ENCODE assay signal across 1 cellular context in the genomic region with DNA sequence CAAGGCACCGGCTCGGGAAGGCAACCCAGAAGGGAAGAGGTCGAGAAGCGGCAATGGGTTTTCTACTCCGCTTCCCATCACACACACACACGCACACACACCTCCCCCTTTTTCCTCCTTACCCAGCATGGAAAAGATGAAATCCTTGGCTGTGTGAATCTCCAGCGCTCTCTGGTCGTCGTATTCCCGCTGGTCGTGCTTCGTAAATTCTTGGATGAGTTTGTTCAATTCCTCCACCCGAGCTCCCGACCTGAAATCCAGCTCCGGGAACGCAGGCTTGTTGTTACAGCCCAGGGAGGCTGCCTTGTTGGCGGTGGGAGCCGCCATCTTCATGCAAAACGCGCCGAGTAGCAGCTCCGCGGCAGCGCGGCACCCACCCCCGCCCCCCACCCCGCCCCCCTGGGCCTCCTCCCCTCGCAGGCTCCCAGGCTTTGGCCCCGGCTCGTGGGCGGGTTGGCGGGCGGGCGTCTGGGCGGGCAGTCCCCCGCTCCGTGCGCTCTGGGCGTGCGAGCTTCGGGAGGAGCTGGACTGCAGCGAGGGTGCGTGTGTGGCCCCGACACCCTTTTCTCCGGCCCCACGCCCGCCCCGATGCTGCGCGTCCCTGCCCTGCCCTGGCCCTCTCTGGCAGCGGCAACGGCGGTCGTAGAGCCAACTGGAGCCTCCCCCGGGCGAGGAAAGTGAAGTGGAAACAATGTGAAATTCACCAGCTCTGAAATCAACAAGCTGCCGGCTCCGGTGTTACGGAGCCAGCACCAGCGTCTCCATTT.
TF ChIP-seq lines count a peak whose summit lies in the region.

TSS of gene MB21D2 (minus strand) at position 349 of the 767 bp plus-strand sequence. CDS start at position 333, 16 bp downstream.

TF ChIP-seq in HEK293, 187 proteins besides CTCF, POLR2A, EP300 and RAD21 (continued from another document and continues in another):
- TF ChIP-seq ZNF558 (tag by site-specific recombination; IDR thresholded peaks at IDR 0.05) (no peak), ZNF785 (tag by site-specific recombination; IDR thresholded peaks at IDR 0.05) (no peak), ZBTB8A (tag by site-specific recombination; IDR thresholded peaks at IDR 0.05) (peak; percentile 91), SCRT2 (tag by site-specific recombination; IDR thresholded peaks at IDR 0.05) (peak; percentile 95), ZNF561 (tag by site-specific recombination; IDR thresholded peaks at IDR 0.05; ENCODE audit: borderline replicate concordance) (0 out of 2 replicates have a peak, but pooled peaks have one; percentile 29), ZNF280D (tag by site-specific recombination; IDR thresholded peaks at IDR 0.05) (no peak; the same call in 1 of the 2 replicates), ZNF670 (tag by site-specific recombination; IDR thresholded peaks at IDR 0.05; ENCODE audit: low read depth) (no peak), ZNF341 (tag by site-specific recombination; IDR thresholded peaks at IDR 0.05; ENCODE audit: low read depth) (no peak; the same call in 1 of the 2 replicates), KLF1 (tag by site-specific recombination; IDR thresholded peaks at IDR 0.05) (peak; percentile 33), ZSCAN30 (tag by site-specific recombination; IDR thresholded peaks at IDR 0.05) (peak; percentile 91), HIC1 (tag by site-specific recombination; IDR thresholded peaks at IDR 0.05) (peak; percentile 74; the same call in 1 of the 2 replicates), ZNF514 (tag by site-specific recombination; IDR thresholded peaks at IDR 0.05) (no peak), TCF7L2 (IDR thresholded peaks at IDR 0.05; ENCODE audit: borderline replicate concordance, low read depth, low read length) (no peak), GFI1B (tag by site-specific recombination; IDR thresholded peaks at IDR 0.05) (no peak), ZXDB (tag by site-specific recombination; IDR thresholded peaks at IDR 0.05) (no peak), SP3 (tag by site-specific recombination; IDR thresholded peaks at IDR 0.05) (peak; percentile 41; the same call in 1 of the 2 replicates), ZNF214 (tag by site-specific recombination; IDR thresholded peaks at IDR 0.05; ENCODE audit: borderline replicate concordance) (no peak), ZNF10 (tag by site-specific recombination; IDR thresholded peaks at IDR 0.05) (no peak), ZBTB7A (tag by site-specific recombination; IDR thresholded peaks at IDR 0.05; ENCODE audit: low read depth) (no peak; the same call in 1 of the 2 replicates), ZBTB20 (tag by site-specific recombination; IDR thresholded peaks at IDR 0.05) (peak; percentile 64; the same call in 1 of the 2 replicates), GLIS2 (tag by site-specific recombination; IDR thresholded peaks at IDR 0.05) (peak; percentile 80), OSR2 (tag by site-specific recombination; IDR thresholded peaks at IDR 0.05) (no peak), ZNF768 (tag by site-specific recombination; IDR thresholded peaks at IDR 0.05) (no peak), ZNF600 (tag by site-specific recombination; IDR thresholded peaks at IDR 0.05) (peak; percentile 100), ZNF221 (tag by site-specific recombination; IDR thresholded peaks at IDR 0.05; ENCODE audit: borderline replicate concordance) (no peak), ZNF544 (tag by site-specific recombination; IDR thresholded peaks at IDR 0.05) (no peak), YY2 (tag by site-specific recombination; IDR thresholded peaks at IDR 0.05) (peak; percentile 56; the same call in 1 of the 2 replicates), ZNF610 (tag by site-specific recombination; IDR thresholded peaks at IDR 0.05; ENCODE audit: borderline replicate concordance) (0 out of 2 replicates have a peak, but pooled peaks have one; percentile 46), KLF16 (tag by site-specific recombination; IDR thresholded peaks at IDR 0.05) (no peak), KLF10 (tag by site-specific recombination; IDR thresholded peaks at IDR 0.05) (peak; percentile 63; the same call in 1 of the 2 replicates), ZNF391 (tag by site-specific recombination; IDR thresholded peaks at IDR 0.05; ENCODE audit: borderline replicate concordance, low read depth) (no peak), PRDM2 (tag by site-specific recombination; IDR thresholded peaks at IDR 0.05; ENCODE audit: borderline replicate concordance) (no peak), ZNF792 (tag by site-specific recombination; IDR thresholded peaks at IDR 0.05) (no peak), ZIC2 (tag by site-specific recombination; IDR thresholded peaks at IDR 0.05) (no peak), ZNF174 (tag by site-specific recombination; IDR thresholded peaks at IDR 0.05) (no peak), ZNF777 (tag by site-specific recombination; IDR thresholded peaks at IDR 0.05; ENCODE audit: borderline replicate concordance) (no peak), ZNF184 (tag by site-specific recombination; IDR thresholded peaks at IDR 0.05) (no peak), ZNF747 (tag by site-specific recombination; IDR thresholded peaks at IDR 0.05) (no peak), ZNF624 (tag by site-specific recombination; IDR thresholded peaks at IDR 0.05) (no peak), REST (tag by site-specific recombination; IDR thresholded peaks at IDR 0.05) (peak; percentile 69; the same call in 1 of the 2 replicates), ZNF24 (tag by site-specific recombination; IDR thresholded peaks at IDR 0.05) (no peak)
- TF ChIP-seq, protein P1, sequence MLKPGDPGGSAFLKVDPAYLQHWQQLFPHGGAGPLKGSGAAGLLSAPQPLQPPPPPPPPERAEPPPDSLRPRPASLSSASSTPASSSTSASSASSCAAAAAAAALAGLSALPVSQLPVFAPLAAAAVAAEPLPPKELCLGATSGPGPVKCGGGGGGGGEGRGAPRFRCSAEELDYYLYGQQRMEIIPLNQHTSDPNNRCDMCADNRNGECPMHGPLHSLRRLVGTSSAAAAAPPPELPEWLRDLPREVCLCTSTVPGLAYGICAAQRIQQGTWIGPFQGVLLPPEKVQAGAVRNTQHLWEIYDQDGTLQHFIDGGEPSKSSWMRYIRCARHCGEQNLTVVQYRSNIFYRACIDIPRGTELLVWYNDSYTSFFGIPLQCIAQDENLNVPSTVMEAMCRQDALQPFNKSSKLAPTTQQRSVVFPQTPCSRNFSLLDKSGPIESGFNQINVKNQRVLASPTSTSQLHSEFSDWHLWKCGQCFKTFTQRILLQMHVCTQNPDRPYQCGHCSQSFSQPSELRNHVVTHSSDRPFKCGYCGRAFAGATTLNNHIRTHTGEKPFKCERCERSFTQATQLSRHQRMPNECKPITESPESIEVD (tag by site-specific recombination; IDR thresholded peaks at IDR 0.05) = no peak
